ENCODE assay signal across 12 cellular contexts in genomic region chr4:151717271-151717670, GRCh38. TPM values are rescaled to one million over a fixed set of nuclear protein-coding genes. Genes with fewer than 3 reads are reported as not detected.
DNase-seq lines count a peak whose midpoint lies in the region; FAIRE-seq and TF ChIP-seq lines count a peak whose summit lies in the region.
"Had no signal": no experiment of that assay in that cellular context is flagged by ENCODE, and none has a peak within 500 bp of the region (broad histone marks: within the 10 kb centered on the region; RNA-seq: fewer than 3 reads in every experiment).

No MANE protein-coding gene starts in this region.

- no peak for TF ChIP-seq POLR2A in uterus (IDR thresholded peaks at IDR 0.05)

- H3K36me3 ChIP-seq in uterus (no peaks in the 10 kb centered on the region), kidney (ENCODE audit: control insufficient read depth in 1 of 2, insufficient read depth in 2 of 2, low read length in 2 of 2) (peaks cover 2 to 6% of the 10 kb centered on the region in 2 donors)

- no peaks in the 10 kb centered on the region for H3K27me3 ChIP-seq in uterus

- no peak overlapping the region for H3K9ac ChIP-seq in kidney (ENCODE audit: low read length in 2 of 2)

- H3K4me1 ChIP-seq in uterus (no peaks in the 10 kb centered on the region), kidney (ENCODE audit: control insufficient read depth in 1 of 2, insufficient read depth in 1 of 2, low read depth in 1 of 2, low read length in 2 of 2) (no peaks in the 10 kb centered on the region)

- H3K9me3 ChIP-seq in uterus (no peaks in the 10 kb centered on the region), kidney (ENCODE audit: control insufficient read depth in 1 of 2, low read length in 2 of 2) (no peaks in the 10 kb centered on the region)

- intact Hi-C loops in uterus (cut with DNase I; ENCODE audit: low total_unique reads) (no loop called here), kidney (cut with DNase I) (no loop called here)

- FAIRE-seq in kidney (lab: Jason Lieb, UNC) = no peak
- FAIRE-seq: H54 had no signal

- peak; percentile 59 for DNase-seq in NCI-H2227 (lab: John Stamatoyannopoulos, UW; ENCODE audit: unreplicated experiment)
- peak; percentile 18 for DNase-seq in left kidney (ENCODE audit: low read depth, low spot score)
- DNase-seq in superior temporal gyrus (ENCODE audit: extremely low spot score) = peak; percentile 92
- DNase-seq in uterus = no peak
- DNase-seq in kidney = no peak
- no peak for DNase-seq in stimulated activated CD4-positive, alpha-beta T cell treated with anti-CD3 and anti-CD28 coated beads, Interleukin-2, amount 100 ng/mL, for 48 hours
- DNase-seq: COR-L47, NCI-H2029, NCI-H524 treated with DMSO at 0.1 percent for 48 hours, PC-3 had no signal

- H3K4me3 ChIP-seq in uterus (no peak overlapping the region), kidney (ENCODE audit: low read length in 2 of 2) (no peak overlapping the region)

- H3K27ac ChIP-seq in cingulate gyrus (ENCODE audit: low read depth, low read length) (peak overlapping the region; percentile 92), uterus (no peak overlapping the region), kidney (ENCODE audit: low read depth in 2 of 2, low read length in 2 of 2) (no peak overlapping the region)

- TF ChIP-seq CTCF in uterus (IDR thresholded peaks at IDR 0.05) (no peak), kidney (IDR thresholded peaks at IDR 0.05; ENCODE audit: borderline replicate concordance, extremely low read depth, insufficient read depth) (no peak)

RNA-seq across cellular contexts. Expression of gene GATB, which starts 43.5 kb away (rescaled TPM):
- total RNA-seq in uterus = 10 to 100 TPM in 2 of 4 donors, 1 to 10 TPM in 2; 2.8 to 31.5 (median 12.4) TPM
- total RNA-seq in kidney = 17.0 TPM
- 50.9 TPM for polyA plus RNA-seq in kidney (ENCODE audit: insufficient read depth, low read depth, low replicate concordance)

Comparison
In these comparisons a context has a peak if more than half of its experiments do, and no peak if none do; other contexts are left out.
1. DNase-seq: peak in NCI-H2227 (single experiment), left kidney (single experiment) and superior temporal gyrus (single experiment); none in uterus (0 of 2), kidney (single experiment) and stimulated activated CD4-positive, alpha-beta T cell treated with anti-CD3 and anti-CD28 coated beads, Interleukin-2, amount 100 ng/mL, for 48 hours (0 of 2).